ENCODE assay signal across 8 cellular contexts in genomic region chr3:129314757-129315385, GRCh38. TPM values are rescaled to one million over a fixed set of nuclear protein-coding genes. Genes with fewer than 3 reads are reported as not detected.
DNase-seq lines count a peak whose midpoint lies in the region; ATAC-seq and TF ChIP-seq lines count a peak whose summit lies in the region.

No MANE protein-coding gene starts in this region.

- TF ChIP-seq CTCF in GM23338 (conservative IDR thresholded peaks at IDR 0.05; ENCODE audit: low read depth in 2 of 2): peak in 1 of 2 experiments; percentile 52; a peak in 3 of 4 replicates

- peak overlapping the region; percentile 95 for H3K4me2 ChIP-seq in GM23338

- H3K4me1 ChIP-seq in CD8-positive, alpha-beta memory T cell (ENCODE audit: insufficient read depth, low read length): peaks cover 23% of the 10 kb centered on the region
- H3K4me1 ChIP-seq in GM23338 (ENCODE audit: insufficient read depth) (peaks cover 7% of the 10 kb centered on the region), rectal smooth muscle tissue (ENCODE audit: control insufficient read depth, insufficient read depth, low read length) (no peaks in the 10 kb centered on the region)

- in situ Hi-C loops in T47D (cut with HindIII; ENCODE audit: low pct_unique_long_range_greater_than_20kb, low sequenced_read_pairs): no loop called here

- CTCF ChIA-PET in CD8-positive, alpha-beta memory T cell (lab: Charles Lee): interaction anchor here (0.8 to 2.9 kb wide), 5 partner anchors 27 to 345 kb away, joined by 3 to 13 read pairs (median 3); partner anchors contain the start of gene CNBP

- peak overlapping the region; percentile 90 for H3K9ac ChIP-seq in rectal smooth muscle tissue (ENCODE audit: low read length)

- peaks cover 21 to 34% (median 29%) of the 10 kb centered on the region in 3 donors for H3K4me1 Mint-ChIP-seq in CD8-positive, alpha-beta memory T cell
- H3K4me1 Mint-ChIP-seq in GM23338: peaks cover 11% of the 10 kb centered on the region
- H3K4me1 Mint-ChIP-seq in T-helper 2 cell treated with Interferon-gamma antibody and Interleukin-4, amounts not matched to agents 5 μg/mL and 100 μg/mL, for 36 hours (ENCODE audit: low read depth): peaks cover 25% of the 10 kb centered on the region

- POLR2A ChIA-PET in CD8-positive, alpha-beta memory T cell (lab: Charles Lee): interaction anchor here (1.1 to 5.5 kb wide), 5 partner anchors 36 to 193 kb away, joined by 3 to 55 read pairs (median 9); partner anchors contain the start of genes CNBP, COPG1, HMCES and IFT122

- H3K36me3 Mint-ChIP-seq in CD8-positive, alpha-beta memory T cell: peaks cover 0 to 4% (median 0%) of the 10 kb centered on the region in 3 donors
- peaks cover 4% of the 10 kb centered on the region; the same call in 2 of the 3 replicates for H3K36me3 Mint-ChIP-seq in GM23338 (ENCODE audit: low read depth)
- peaks cover 7% of the 10 kb centered on the region for H3K36me3 Mint-ChIP-seq in T-helper 2 cell treated with Interferon-gamma antibody and Interleukin-4, amounts not matched to agents 5 μg/mL and 100 μg/mL, for 36 hours (ENCODE audit: low read depth)

- no peaks in the 10 kb centered on the region for H4K20me1 ChIP-seq in GM23338 (replicated peaks; ENCODE audit: insufficient read depth)

- ATAC-seq in GM23338 (peak; percentile 69), HG03280 (IDR thresholded peaks at IDR 0.05; ENCODE audit: unreplicated experiment) (no peak)

- no peaks in the 10 kb centered on the region for H3F3A ChIP-seq in GM23338 (replicated peaks; ENCODE audit: low read depth)

- no peaks in the 10 kb centered on the region for H3K36me3 ChIP-seq in CD8-positive, alpha-beta memory T cell (ENCODE audit: insufficient read depth, low read length)
- H3K36me3 ChIP-seq in GM23338 (ENCODE audit: insufficient read depth) (no peaks in the 10 kb centered on the region), rectal smooth muscle tissue (ENCODE audit: control insufficient read depth, insufficient read depth, low read length) (no peaks in the 10 kb centered on the region)

- H3K4me3 ChIP-seq in CD8-positive, alpha-beta memory T cell (ENCODE audit: low read length): peak overlapping the region; percentile 83
- peak overlapping the region; percentile 97 for H3K4me3 ChIP-seq in GM23338
- H3K4me3 ChIP-seq in rectal smooth muscle tissue (ENCODE audit: low read length): peak overlapping the region; percentile 93

- H3K79me2 ChIP-seq in GM23338 (replicated peaks; ENCODE audit: insufficient read depth): peaks cover 11% of the 10 kb centered on the region

- peaks cover 0 to 3% of the 10 kb centered on the region in 2 donors for H3K27me3 Mint-ChIP-seq in CD8-positive, alpha-beta memory T cell
- peaks cover 23% of the 10 kb centered on the region for H3K27me3 Mint-ChIP-seq in GM23338 (ENCODE audit: insufficient read depth, low read depth, poor library complexity)
- peaks cover 2% of the 10 kb centered on the region for H3K27me3 Mint-ChIP-seq in T-helper 2 cell treated with Interferon-gamma antibody and Interleukin-4, amounts not matched to agents 5 μg/mL and 100 μg/mL, for 36 hours (ENCODE audit: low read depth)

- H3K9me2 ChIP-seq in GM23338 (ENCODE audit: insufficient read depth): no peaks in the 10 kb centered on the region

- peak overlapping the region; percentile 73 for H3K27ac ChIP-seq in CD8-positive, alpha-beta memory T cell (ENCODE audit: low read depth, low read length)
- H3K27ac ChIP-seq in GM23338 (ENCODE audit: low read depth): peak overlapping the region; percentile 78; the same call in 1 of the 2 replicates
- peak overlapping the region; percentile 89 for H3K27ac ChIP-seq in rectal smooth muscle tissue (ENCODE audit: low read depth, low read length)

- no peaks in the 10 kb centered on the region for H3K27me3 ChIP-seq in CD8-positive, alpha-beta memory T cell (ENCODE audit: insufficient read depth, low read length, poor library complexity, severe bottlenecking)
- H3K27me3 ChIP-seq in GM23338 (ENCODE audit: insufficient read depth): no peaks in the 10 kb centered on the region
- H3K27me3 ChIP-seq in rectal smooth muscle tissue (ENCODE audit: control insufficient read depth, insufficient read depth, low read length): no peaks in the 10 kb centered on the region

- H3K4me3 Mint-ChIP-seq in CD8-positive, alpha-beta memory T cell: peak overlapping the region; percentile 78 to 98 (median 93)
- H3K4me3 Mint-ChIP-seq in GM23338: peak overlapping the region; percentile 93
- H3K4me3 Mint-ChIP-seq in T-helper 2 cell treated with Interferon-gamma antibody and Interleukin-4, amounts not matched to agents 5 μg/mL and 100 μg/mL, for 36 hours: peak overlapping the region; percentile 97

- no peaks in the 10 kb centered on the region for H3K9me3 ChIP-seq in CD8-positive, alpha-beta memory T cell (ENCODE audit: low read length)

- H2AFZ ChIP-seq in GM23338: no peak overlapping the region; the same call in 1 of the 2 replicates

- DNase-seq in CD8-positive, alpha-beta memory T cell: peak; percentile 22 to 65 (median 40)
- DNase-seq in GM23338 (ENCODE audit: low spot score): peak; percentile 98
- DNase-seq in NCI-H187 (lab: John Stamatoyannopoulos, UW): peak; percentile 71 to 77
- DNase-seq in T-helper 2 cell treated with Interferon-gamma antibody and Interleukin-4, amounts not matched to agents 5 μg/mL and 100 μg/mL, for 36 hours (ENCODE audit: low spot score): peak; percentile 80
- DNase-seq in T47D (ENCODE audit: low read depth in 1 of 2, low spot score in 1 of 2): peak; percentile 85 to 94
- peak; percentile 68 for DNase-seq in iPS DF 4.7 (ENCODE audit: extremely low read depth, low spot score)

- H3K27ac Mint-ChIP-seq in CD8-positive, alpha-beta memory T cell: peak overlapping the region; percentile 37 to 90 (median 78)
- no peak overlapping the region for H3K27ac Mint-ChIP-seq in GM23338
- peak overlapping the region; percentile 88 for H3K27ac Mint-ChIP-seq in T-helper 2 cell treated with Interferon-gamma antibody and Interleukin-4, amounts not matched to agents 5 μg/mL and 100 μg/mL, for 36 hours

- H3K9me3 Mint-ChIP-seq in CD8-positive, alpha-beta memory T cell: no peaks in the 10 kb centered on the region
- H3K9me3 Mint-ChIP-seq in GM23338: no peaks in the 10 kb centered on the region; the same call in 2 of the 3 replicates
- H3K9me3 Mint-ChIP-seq in T-helper 2 cell treated with Interferon-gamma antibody and Interleukin-4, amounts not matched to agents 5 μg/mL and 100 μg/mL, for 36 hours: no peaks in the 10 kb centered on the region

TF ChIP-seq in GM23338, 12 proteins besides CTCF, POLR2A, EP300 and RAD21:
- TF ChIP-seq CREB1 (CRISPR knock-in tag; IDR thresholded peaks at IDR 0.05; ENCODE audit: low read depth) (peak; percentile 48), JUNB (IDR thresholded peaks at IDR 0.05; ENCODE audit: unreplicated experiment) (no peak), EZH2 (IDR thresholded peaks at IDR 0.05; ENCODE audit: low read depth, unreplicated experiment) (no peak), NANOG (IDR thresholded peaks at IDR 0.05; ENCODE audit: borderline replicate concordance) (no peak), STAT1 (IDR thresholded peaks at IDR 0.05; ENCODE audit: unreplicated experiment) (no peak), ZNF114 (CRISPR knock-in tag; IDR thresholded peaks at IDR 0.05) (no peak), EZH2phosphoT487 (IDR thresholded peaks at IDR 0.05; ENCODE audit: unreplicated experiment) (no peak), POLR2AphosphoS5 (IDR thresholded peaks at IDR 0.05; ENCODE audit: low read depth) (peak; percentile 65), ZNF331 (CRISPR knock-in tag; IDR thresholded peaks at IDR 0.05; ENCODE audit: low read depth) (no peak)
- TF ChIP-seq, protein P1, sequence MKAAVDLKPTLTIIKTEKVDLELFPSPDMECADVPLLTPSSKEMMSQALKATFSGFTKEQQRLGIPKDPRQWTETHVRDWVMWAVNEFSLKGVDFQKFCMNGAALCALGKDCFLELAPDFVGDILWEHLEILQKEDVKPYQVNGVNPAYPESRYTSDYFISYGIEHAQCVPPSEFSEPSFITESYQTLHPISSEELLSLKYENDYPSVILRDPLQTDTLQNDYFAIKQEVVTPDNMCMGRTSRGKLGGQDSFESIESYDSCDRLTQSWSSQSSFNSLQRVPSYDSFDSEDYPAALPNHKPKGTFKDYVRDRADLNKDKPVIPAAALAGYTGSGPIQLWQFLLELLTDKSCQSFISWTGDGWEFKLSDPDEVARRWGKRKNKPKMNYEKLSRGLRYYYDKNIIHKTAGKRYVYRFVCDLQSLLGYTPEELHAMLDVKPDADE (IDR thresholded peaks at IDR 0.05): no peak
- TF ChIP-seq, protein P2, sequence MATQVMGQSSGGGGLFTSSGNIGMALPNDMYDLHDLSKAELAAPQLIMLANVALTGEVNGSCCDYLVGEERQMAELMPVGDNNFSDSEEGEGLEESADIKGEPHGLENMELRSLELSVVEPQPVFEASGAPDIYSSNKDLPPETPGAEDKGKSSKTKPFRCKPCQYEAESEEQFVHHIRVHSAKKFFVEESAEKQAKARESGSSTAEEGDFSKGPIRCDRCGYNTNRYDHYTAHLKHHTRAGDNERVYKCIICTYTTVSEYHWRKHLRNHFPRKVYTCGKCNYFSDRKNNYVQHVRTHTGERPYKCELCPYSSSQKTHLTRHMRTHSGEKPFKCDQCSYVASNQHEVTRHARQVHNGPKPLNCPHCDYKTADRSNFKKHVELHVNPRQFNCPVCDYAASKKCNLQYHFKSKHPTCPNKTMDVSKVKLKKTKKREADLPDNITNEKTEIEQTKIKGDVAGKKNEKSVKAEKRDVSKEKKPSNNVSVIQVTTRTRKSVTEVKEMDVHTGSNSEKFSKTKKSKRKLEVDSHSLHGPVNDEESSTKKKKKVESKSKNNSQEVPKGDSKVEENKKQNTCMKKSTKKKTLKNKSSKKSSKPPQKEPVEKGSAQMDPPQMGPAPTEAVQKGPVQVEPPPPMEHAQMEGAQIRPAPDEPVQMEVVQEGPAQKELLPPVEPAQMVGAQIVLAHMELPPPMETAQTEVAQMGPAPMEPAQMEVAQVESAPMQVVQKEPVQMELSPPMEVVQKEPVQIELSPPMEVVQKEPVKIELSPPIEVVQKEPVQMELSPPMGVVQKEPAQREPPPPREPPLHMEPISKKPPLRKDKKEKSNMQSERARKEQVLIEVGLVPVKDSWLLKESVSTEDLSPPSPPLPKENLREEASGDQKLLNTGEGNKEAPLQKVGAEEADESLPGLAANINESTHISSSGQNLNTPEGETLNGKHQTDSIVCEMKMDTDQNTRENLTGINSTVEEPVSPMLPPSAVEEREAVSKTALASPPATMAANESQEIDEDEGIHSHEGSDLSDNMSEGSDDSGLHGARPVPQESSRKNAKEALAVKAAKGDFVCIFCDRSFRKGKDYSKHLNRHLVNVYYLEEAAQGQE (IDR thresholded peaks at IDR 0.05; ENCODE audit: unreplicated experiment): no peak

RNA-seq across cellular contexts. Expression of gene HMCES, which starts 36.2 kb away (rescaled TPM):
- 10 to 100 TPM; 64.3 to 64.6 TPM for total RNA-seq in CD8-positive, alpha-beta memory T cell
- 97.9 TPM for polyA plus RNA-seq in CD8-positive, alpha-beta memory T cell
- total RNA-seq in GM23338 (2014; rRNA removed; shearing (Covaris generic)): 44.5 and 45.6 TPM in 2 replicates
- 35.3 and 36.5 TPM in 2 replicates for polyA plus RNA-seq in GM23338 (2016; fragmentation: Nextera tagmentation; extraction: Ambion mirVana)

Comparison
In these comparisons a context has a peak if more than half of its experiments do, and no peak if none do; other contexts are left out.
1. DNase-seq: peak in every context shown above with its lines; median percentile 98 in GM23338; 90 in T47D; 80 in T-helper 2 cell treated with Interferon-gamma antibody and Interleukin-4, amounts not matched to agents 5 μg/mL and 100 μg/mL, for 36 hours; 74 in NCI-H187; 68 in iPS DF 4.7; 40 in CD8-positive, alpha-beta memory T cell.